10 cellular contexts compared by ENCODE assay signal in genomic region chr15:40379853-40380252, GRCh38. TPM values are rescaled to one million over a fixed set of nuclear protein-coding genes. Genes with fewer than 3 reads are reported as not detected.
DNase-seq lines count a peak whose midpoint lies in the region; ATAC-seq, FAIRE-seq and TF ChIP-seq lines count a peak whose summit lies in the region.
"Had no signal": no experiment of that assay in that cellular context is flagged by ENCODE, and none has a peak within 500 bp of the region (broad histone marks: within the 10 kb centered on the region; RNA-seq: fewer than 3 reads in every experiment).

No MANE protein-coding gene starts in this region.

- peaks cover 5% of the 10 kb centered on the region for H3K9me1 ChIP-seq in K562 (ENCODE audit: control insufficient read depth, insufficient read depth, low read length)

- TF ChIP-seq POLR2A in A549 (IDR thresholded peaks at IDR 0.05; ENCODE audit: low read length), result no peak
- no peak for TF ChIP-seq POLR2A in K562 (conservative IDR thresholded peaks at IDR 0.05)

- peak overlapping the region; percentile 65 for H3K4me2 ChIP-seq in A549
- H3K4me2 ChIP-seq in K562 (ENCODE audit: insufficient read depth, low read length), result peak overlapping the region; percentile 40

- peak; percentile 55 to 77 for DNase-seq in A549 (ENCODE audit: low read depth in 1 of 2, low spot score in 1 of 2)
- DNase-seq in HT1080 (ENCODE audit: low read depth), result peak; percentile 96
- DNase-seq in K562 (ENCODE audit: extremely low read depth in 1 of 4, low spot score in 3 of 4), result peak in 2 of 4 experiments; percentile 29 to 38
- peak; percentile 79 for DNase-seq in left lobe of liver (ENCODE audit: low spot score)
- no peak for DNase-seq in iPS-NIHi11 (ENCODE audit: low spot score)
- DNase-seq in activated CD4-positive, alpha-beta T cell treated with anti-CD3 and anti-CD28 coated beads for 48 hours, result no peak
- DNase-seq: COR-L47; stimulated activated CD4-positive, alpha-beta T cell treated with anti-CD3 and anti-CD28 coated beads, Interleukin-2, amount 100 ng/mL, for 24 hours had no signal

- no peak for TF ChIP-seq EP300 in A549 (IDR thresholded peaks at IDR 0.05)
- no peak for TF ChIP-seq EP300 in K562 (IDR thresholded peaks at IDR 0.05; ENCODE audit: low read length)

- in situ Hi-C loops in K562 (cut with MboI), result no loop called here

- TF ChIP-seq CTCF in A549 (IDR thresholded peaks at IDR 0.05), result no peak
- TF ChIP-seq CTCF in K562 (IDR thresholded peaks at IDR 0.05 in 2 of 3, conservative IDR thresholded peaks at IDR 0.05 in 1 of 3; ENCODE audit: insufficient read depth in 2 of 3, low read depth in 1 of 3, low read length in 3 of 3), result no peak

- H3K79me2 ChIP-seq in K562 (ENCODE audit: control insufficient read depth, insufficient read depth, low read length), result peaks cover 22% of the 10 kb centered on the region

- H4K20me1 ChIP-seq in K562 (replicated peaks; ENCODE audit: control insufficient read depth, insufficient read depth, low read length), result no peaks in the 10 kb centered on the region

- POLR2A ChIA-PET in A549 (lab: Yijun Ruan, JAX), result no interaction called here
- POLR2A ChIA-PET in K562 (lab: Yijun Ruan, JAX), result interaction anchor here (0.9 to 1.7 kb wide), 3 partner anchors 10 to 14 kb away, joined by 4 to 6 read pairs (median 5); no protein-coding TSS in a partner anchor

- H3K9me3 ChIP-seq in A549 (no peaks in the 10 kb centered on the region), K562 (replicated peaks; ENCODE audit: control insufficient read depth, insufficient read depth, low read depth, low read length) (no peaks in the 10 kb centered on the region)

- intact Hi-C loops in K562 (cut with micrococcal nuclease), result no loop called here

- H3K4me1 ChIP-seq in A549, result peaks cover 29% of the 10 kb centered on the region
- H3K4me1 ChIP-seq in K562 (replicated peaks in 1 of 2; ENCODE audit: control insufficient read depth in 2 of 2, insufficient read depth in 2 of 2, low read length in 2 of 2), result peaks cover 21 to 30% of the 10 kb centered on the region in 2 experiments; a peak in 4 of 5 replicates

- H3K27ac ChIP-seq in A549 (peak overlapping the region; percentile 17 to 76), K562 (ENCODE audit: extremely low read depth, low read depth, low read length) (peak overlapping the region; percentile 11; the same call in 2 of the 3 replicates)

- CTCF ChIA-PET in A549 (lab: Yijun Ruan, JAX) (interaction anchor here (1.6 to 1.9 kb wide), 3 partner anchors 10 to 37 kb away, joined by 4 to 9 read pairs (median 5); no protein-coding TSS in a partner anchor), K562 (lab: Yijun Ruan, JAX; ENCODE audit: low intra/inter-chr PET ratio) (no interaction called here)

- BruUV-seq in K562 (replicated peaks; lab: Mats Ljungman, UMichigan), result no TSS peak

- H3K4me3 ChIP-seq in A549 (no peak overlapping the region), K562 (no peak overlapping the region)

- no peaks in the 10 kb centered on the region for H3K27me3 ChIP-seq in K562 (ENCODE audit: control insufficient read depth in 2 of 2, insufficient read depth in 2 of 2, low read length in 2 of 2)

- ATAC-seq in A549 (peak; percentile 72 to 74), K562 (no peak; the same call in 2 of the 3 replicates), left lobe of liver (peak; percentile 49), HG03565 (IDR thresholded peaks at IDR 0.05; ENCODE audit: unreplicated experiment) (no peak), HG02970 (IDR thresholded peaks at IDR 0.05; ENCODE audit: low FRiP score, unreplicated experiment) (no peak)

- H3K36me3 ChIP-seq in K562 (ENCODE audit: control insufficient read depth, insufficient read depth, low read length), result peaks cover 7% of the 10 kb centered on the region

- no peak for FAIRE-seq in A549 (lab: Jason Lieb, UNC)
- FAIRE-seq in K562 (lab: Jason Lieb, UNC), result peak; percentile 51

- WGBS in A549 (ENCODE audit: missing lambda C conversion rate), result 5% methylated on average over 4 of the region's 4 CpGs
- 3% methylated on average over 4 of the region's 4 CpGs for WGBS in K562 (ENCODE audit: insufficient coverage, low coverage, missing lambda C conversion rate)

- H3K9ac ChIP-seq in K562 (ENCODE audit: insufficient read depth in 1 of 2, low read depth in 2 of 2, low read length in 2 of 2), result 0 out of 4 replicates have a peak overlapping the region, but pooled peaks of 1 of the 2 experiments have one; percentile 38

- TF ChIP-seq RAD21 in A549 (conservative IDR thresholded peaks at IDR 0.05 in 1 of 2, IDR thresholded peaks at IDR 0.05 in 1 of 2), result no peak
- TF ChIP-seq RAD21 in K562 (CRISPR knock-in tag; conservative IDR thresholded peaks at IDR 0.05 in 1 of 2, IDR thresholded peaks at IDR 0.05 in 1 of 2), result no peak

- peak overlapping the region; percentile 56 for H2AFZ ChIP-seq in K562 (ENCODE audit: low read depth, low read length)

RNA-seq across cellular contexts. Expression of gene KNSTRN, which starts 2.7 kb away (rescaled TPM):
- polyA plus RNA-seq in A549 (2011; rRNA removed) (41.2 and 50.3 TPM in 2 replicates), A549 (2017; fragmentation: RNase III; extraction: RNeasy Plus Mini Kit Qiagen cat#74134 plus additional on column Dnase treatment) (45.0 to 52.6 TPM (median 48.0 TPM) in 3 replicates), K562 (2011; rRNA removed) (59.7 and 80.0 TPM in 2 replicates), K562 (2014; fragmentation: Illumina TruSeq; extraction: Trizol) (74.7 and 75.0 TPM in 2 replicates), K562 (2014; fragmentation: Nextera tagmentation; extraction: Ambion mirVana) (10 to 100 TPM; 48.7 to 66.3 TPM), K562 (2014; rRNA removed) (61.9 and 63.9 TPM in 2 replicates)
- 23.9 and 25.0 TPM in 2 replicates for polyA plus RNA-seq in A549 (2012; cell fraction: cytosol; rRNA removed)
- polyA plus RNA-seq in A549 (2012; cell fraction: nucleus; rRNA removed), result 12.3 and 14.0 TPM in 2 replicates
- 26.1 and 32.3 TPM in 2 replicates for polyA minus RNA-seq in A549 (2011; rRNA and poly(A)+ RNA removed)
- 132 and 161 TPM in 2 replicates for total RNA-seq in HT1080 (2014; rRNA removed; shearing (Covaris generic))
- polyA plus RNA-seq in HT1080 (2015; cell fraction: cytosol; rRNA removed), result 84.6 and 87.3 TPM in 2 replicates
- 69.2 and 85.8 TPM in 2 replicates for polyA plus RNA-seq in HT1080 (2015; cell fraction: nucleus; rRNA removed)
- total RNA-seq in K562 (2011; cell fraction: chromatin; rRNA removed; ENCODE audit: low replicate concordance), result 84.3 and 130 TPM in 2 replicates
- 50.7 and 57.5 TPM in 2 replicates for total RNA-seq in K562 (2011; cell fraction: nucleolus; rRNA removed)
- total RNA-seq in K562 (2011; cell fraction: nucleoplasm; rRNA removed), result 75.5 and 94.3 TPM in 2 replicates
- total RNA-seq in K562 (2014; rRNA removed) (51.4 and 62.3 TPM in 2 replicates), K562 (2014; rRNA removed; fragmentation: Illumina TruSeq; extraction: Trizol) (88.2 and 99.8 TPM in 2 replicates), K562 (2015; rRNA removed; fragmentation: Illumina TruSeq; extraction: Trizol) (85.8 and 87.3 TPM in 2 replicates), K562 (2021) (64.3 and 65.7 TPM in 2 replicates), left lobe of liver (9.2 TPM)
- 30.2 and 32.2 TPM in 2 replicates for polyA plus RNA-seq in K562 (2011; cell fraction: cytosol; rRNA removed)
- 38.3 and 42.7 TPM in 2 replicates for polyA plus RNA-seq in K562 (2011; cell fraction: nucleus; rRNA removed)
- 31.8 and 42.4 TPM in 2 replicates for polyA plus RNA-seq in K562 (2012)
- 111 and 131 TPM in 2 replicates for polyA minus RNA-seq in K562 (2011; rRNA and poly(A)+ RNA removed)
- 29.8 and 39.7 TPM in 2 replicates for polyA minus RNA-seq in K562 (2011; cell fraction: cytosol; rRNA and poly(A)+ RNA removed)
- 19.1 and 47.0 TPM in 2 replicates for polyA minus RNA-seq in K562 (2011; cell fraction: nucleus; rRNA and poly(A)+ RNA removed)

RNA-seq across cellular contexts. Expression of gene DISP2, which starts 21.8 kb away (rescaled TPM):
- 0.26 and 0.52 TPM in 2 replicates for polyA plus RNA-seq in A549 (2011; rRNA removed)
- 0.11 and 0.22 TPM in 2 replicates for polyA plus RNA-seq in A549 (2012; cell fraction: cytosol; rRNA removed)
- 0.27 and 0.46 TPM in 2 replicates for polyA plus RNA-seq in A549 (2012; cell fraction: nucleus; rRNA removed)
- polyA plus RNA-seq in A549 (2017; fragmentation: RNase III; extraction: RNeasy Plus Mini Kit Qiagen cat#74134 plus additional on column Dnase treatment), result 0.39 to 0.82 TPM (median 0.56 TPM) in 3 replicates
- 0.17 and 0.39 TPM in 2 replicates for polyA minus RNA-seq in A549 (2011; rRNA and poly(A)+ RNA removed)
- 1.0 and 1.8 TPM in 2 replicates for total RNA-seq in HT1080 (2014; rRNA removed; shearing (Covaris generic))
- polyA plus RNA-seq in HT1080 (2015; cell fraction: cytosol; rRNA removed), result 0.65 and 0.70 TPM in 2 replicates
- polyA plus RNA-seq in HT1080 (2015; cell fraction: nucleus; rRNA removed), result 0.96 and 1.3 TPM in 2 replicates
- 0.37 and 0.58 TPM in 2 replicates for total RNA-seq in K562 (2011; cell fraction: chromatin; rRNA removed; ENCODE audit: low replicate concordance)
- 0.53 and 0.67 TPM in 2 replicates for total RNA-seq in K562 (2011; cell fraction: nucleolus; rRNA removed)
- 0.23 and 0.59 TPM in 2 replicates for total RNA-seq in K562 (2011; cell fraction: nucleoplasm; rRNA removed)
- total RNA-seq in K562 (2014; rRNA removed), result 0.08 and 0.09 TPM in 2 replicates
- 0.22 and 0.29 TPM in 2 replicates for total RNA-seq in K562 (2014; rRNA removed; fragmentation: Illumina TruSeq; extraction: Trizol)
- 0.11 and 0.22 TPM in 2 replicates for total RNA-seq in K562 (2015; rRNA removed; fragmentation: Illumina TruSeq; extraction: Trizol)
- 0.74 and 0.89 TPM in 2 replicates for total RNA-seq in K562 (2021)
- 0.06 and 0.16 TPM in 2 replicates for polyA plus RNA-seq in K562 (2011; rRNA removed)
- 0.09 and 0.15 TPM in 2 replicates for polyA plus RNA-seq in K562 (2011; cell fraction: cytosol; rRNA removed)
- polyA plus RNA-seq in K562 (2011; cell fraction: nucleus; rRNA removed), result 0.17 and 0.68 TPM in 2 replicates
- 0.32 and 0.42 TPM in 2 replicates for polyA plus RNA-seq in K562 (2012)
- polyA plus RNA-seq in K562 (2014; fragmentation: Illumina TruSeq; extraction: Trizol), result 0.25 and 0.29 TPM in 2 replicates
- polyA plus RNA-seq in K562 (2014; fragmentation: Nextera tagmentation; extraction: Ambion mirVana), result under 1 TPM in 1 of 2 experiments, not detected in 1; 0.08 TPM
- polyA plus RNA-seq in K562 (2014; rRNA removed), result 0.08 and 0.09 TPM in 2 replicates
- 0.09 and 0.49 TPM in 2 replicates for polyA minus RNA-seq in K562 (2011; rRNA and poly(A)+ RNA removed)
- 0.19 and 0.27 TPM in 2 replicates for polyA minus RNA-seq in K562 (2011; cell fraction: cytosol; rRNA and poly(A)+ RNA removed)
- polyA minus RNA-seq in K562 (2011; cell fraction: nucleus; rRNA and poly(A)+ RNA removed), result 0.33 and 0.40 TPM in 2 replicates
- total RNA-seq in left lobe of liver, result 0.25 TPM

RNA-seq across cellular contexts. Expression of gene IVD, which starts 25.7 kb away (rescaled TPM):
- polyA plus RNA-seq in A549 (2011; rRNA removed) (10.2 and 14.8 TPM in 2 replicates), A549 (2017; fragmentation: RNase III; extraction: RNeasy Plus Mini Kit Qiagen cat#74134 plus additional on column Dnase treatment) (12.4 to 13.0 TPM (median 12.6 TPM) in 3 replicates), K562 (2011; rRNA removed) (4.5 and 6.9 TPM in 2 replicates), K562 (2014; fragmentation: Illumina TruSeq; extraction: Trizol) (1.1 and 1.4 TPM in 2 replicates), K562 (2014; fragmentation: Nextera tagmentation; extraction: Ambion mirVana) (under 1 TPM; 0.15 to 0.45 TPM), K562 (2014; rRNA removed) (2.9 and 3.5 TPM in 2 replicates)
- 12.3 and 16.3 TPM in 2 replicates for polyA plus RNA-seq in A549 (2012; cell fraction: cytosol; rRNA removed)
- polyA plus RNA-seq in A549 (2012; cell fraction: nucleus; rRNA removed), result 20.3 and 20.5 TPM in 2 replicates
- 12.5 and 13.2 TPM in 2 replicates for polyA minus RNA-seq in A549 (2011; rRNA and poly(A)+ RNA removed)
- total RNA-seq in HT1080 (2014; rRNA removed; shearing (Covaris generic)), result 15.3 and 18.5 TPM in 2 replicates
- 29.0 and 30.0 TPM in 2 replicates for polyA plus RNA-seq in HT1080 (2015; cell fraction: cytosol; rRNA removed)
- polyA plus RNA-seq in HT1080 (2015; cell fraction: nucleus; rRNA removed), result 67.2 and 80.6 TPM in 2 replicates
- total RNA-seq in K562 (2011; cell fraction: chromatin; rRNA removed; ENCODE audit: low replicate concordance), result 26.5 and 47.8 TPM in 2 replicates
- 16.8 and 18.7 TPM in 2 replicates for total RNA-seq in K562 (2011; cell fraction: nucleolus; rRNA removed)
- 20.5 and 23.3 TPM in 2 replicates for total RNA-seq in K562 (2011; cell fraction: nucleoplasm; rRNA removed)
- total RNA-seq in K562 (2014; rRNA removed) (2.5 and 3.0 TPM in 2 replicates), K562 (2014; rRNA removed; fragmentation: Illumina TruSeq; extraction: Trizol) (2.2 and 2.4 TPM in 2 replicates), K562 (2015; rRNA removed; fragmentation: Illumina TruSeq; extraction: Trizol) (1.5 and 2.0 TPM in 2 replicates), K562 (2021) (3.6 and 5.6 TPM in 2 replicates), left lobe of liver (229 TPM)
- 2.1 and 4.2 TPM in 2 replicates for polyA plus RNA-seq in K562 (2011; cell fraction: cytosol; rRNA removed)
- polyA plus RNA-seq in K562 (2011; cell fraction: nucleus; rRNA removed), result 10.5 and 14.0 TPM in 2 replicates
- 1.4 and 3.7 TPM in 2 replicates for polyA plus RNA-seq in K562 (2012)
- polyA minus RNA-seq in K562 (2011; rRNA and poly(A)+ RNA removed), result 5.8 and 10.9 TPM in 2 replicates
- 3.1 and 4.5 TPM in 2 replicates for polyA minus RNA-seq in K562 (2011; cell fraction: cytosol; rRNA and poly(A)+ RNA removed)
- polyA minus RNA-seq in K562 (2011; cell fraction: nucleus; rRNA and poly(A)+ RNA removed), result 4.6 and 6.7 TPM in 2 replicates

RNA-seq across cellular contexts. Expression of gene PHGR1, which starts 29.0 kb away (rescaled TPM):
- polyA plus RNA-seq in A549 (2011; rRNA removed) (not detected in 2 replicates), A549 (2017; fragmentation: RNase III; extraction: RNeasy Plus Mini Kit Qiagen cat#74134 plus additional on column Dnase treatment) (not detected in 3 replicates), K562 (2011; rRNA removed) (not detected in 2 replicates), K562 (2014; fragmentation: Illumina TruSeq; extraction: Trizol) (not detected in 2 replicates), K562 (2014; fragmentation: Nextera tagmentation; extraction: Ambion mirVana) (not detected), K562 (2014; rRNA removed) (not detected in 2 replicates)
- polyA plus RNA-seq in A549 (2012; cell fraction: cytosol; rRNA removed), result not detected in 2 replicates
- polyA plus RNA-seq in A549 (2012; cell fraction: nucleus; rRNA removed), result not detected in 2 replicates
- polyA minus RNA-seq in A549 (2011; rRNA and poly(A)+ RNA removed), result not detected in 2 replicates
- total RNA-seq in HT1080 (2014; rRNA removed; shearing (Covaris generic)), result not detected in 2 replicates
- not detected in 2 replicates for polyA plus RNA-seq in HT1080 (2015; cell fraction: cytosol; rRNA removed)
- not detected in 2 replicates for polyA plus RNA-seq in HT1080 (2015; cell fraction: nucleus; rRNA removed)
- not detected in 2 replicates for total RNA-seq in K562 (2011; cell fraction: chromatin; rRNA removed; ENCODE audit: low replicate concordance)
- total RNA-seq in K562 (2011; cell fraction: nucleolus; rRNA removed), result not detected in 2 replicates
- not detected in 2 replicates for total RNA-seq in K562 (2011; cell fraction: nucleoplasm; rRNA removed)
- total RNA-seq in K562 (2014; rRNA removed) (not detected in 2 replicates), K562 (2014; rRNA removed; fragmentation: Illumina TruSeq; extraction: Trizol) (not detected in 2 replicates), K562 (2015; rRNA removed; fragmentation: Illumina TruSeq; extraction: Trizol) (not detected in 2 replicates), K562 (2021) (0.65 TPM in 1 of 2 replicates, not detected in the other), left lobe of liver (not detected)
- not detected in 2 replicates for polyA plus RNA-seq in K562 (2011; cell fraction: cytosol; rRNA removed)
- not detected in 2 replicates for polyA plus RNA-seq in K562 (2011; cell fraction: nucleus; rRNA removed)
- polyA plus RNA-seq in K562 (2012), result not detected in 2 replicates
- polyA minus RNA-seq in K562 (2011; rRNA and poly(A)+ RNA removed), result not detected in 2 replicates
- not detected in 2 replicates for polyA minus RNA-seq in K562 (2011; cell fraction: cytosol; rRNA and poly(A)+ RNA removed)
- polyA minus RNA-seq in K562 (2011; cell fraction: nucleus; rRNA and poly(A)+ RNA removed), result not detected in 2 replicates

RNA-seq across cellular contexts. Expression of gene CCDC9B, which starts 39.1 kb away (rescaled TPM):
- polyA plus RNA-seq in A549 (2011; rRNA removed) (1.9 and 2.8 TPM in 2 replicates), A549 (2017; fragmentation: RNase III; extraction: RNeasy Plus Mini Kit Qiagen cat#74134 plus additional on column Dnase treatment) (23.4 to 28.7 TPM (median 27.4 TPM) in 3 replicates), K562 (2011; rRNA removed) (0.04 TPM in 2 replicates), K562 (2014; fragmentation: Illumina TruSeq; extraction: Trizol) (0.16 and 0.17 TPM in 2 replicates), K562 (2014; fragmentation: Nextera tagmentation; extraction: Ambion mirVana) (under 1 TPM; 0.01 to 0.03 TPM), K562 (2014; rRNA removed) (0.05 and 0.15 TPM in 2 replicates)
- 1.5 and 1.8 TPM in 2 replicates for polyA plus RNA-seq in A549 (2012; cell fraction: cytosol; rRNA removed)
- polyA plus RNA-seq in A549 (2012; cell fraction: nucleus; rRNA removed), result 7.4 and 26.8 TPM in 2 replicates
- polyA minus RNA-seq in A549 (2011; rRNA and poly(A)+ RNA removed), result 8.3 and 9.8 TPM in 2 replicates
- total RNA-seq in HT1080 (2014; rRNA removed; shearing (Covaris generic)), result 26.0 and 33.4 TPM in 2 replicates
- polyA plus RNA-seq in HT1080 (2015; cell fraction: cytosol; rRNA removed), result 14.2 and 22.2 TPM in 2 replicates
- 109 and 127 TPM in 2 replicates for polyA plus RNA-seq in HT1080 (2015; cell fraction: nucleus; rRNA removed)
- 0.76 and 1.0 TPM in 2 replicates for total RNA-seq in K562 (2011; cell fraction: chromatin; rRNA removed; ENCODE audit: low replicate concordance)
- 0.79 and 0.83 TPM in 2 replicates for total RNA-seq in K562 (2011; cell fraction: nucleolus; rRNA removed)
- total RNA-seq in K562 (2011; cell fraction: nucleoplasm; rRNA removed), result 0.44 and 0.84 TPM in 2 replicates
- total RNA-seq in K562 (2014; rRNA removed) (0.08 TPM in 1 of 2 replicates, not detected in the other), K562 (2014; rRNA removed; fragmentation: Illumina TruSeq; extraction: Trizol) (0.36 and 0.38 TPM in 2 replicates), K562 (2015; rRNA removed; fragmentation: Illumina TruSeq; extraction: Trizol) (0.26 and 0.47 TPM in 2 replicates), K562 (2021) (0.33 and 0.56 TPM in 2 replicates), left lobe of liver (16.6 TPM)
- polyA plus RNA-seq in K562 (2011; cell fraction: cytosol; rRNA removed), result 0.03 TPM in 1 of 2 replicates, not detected in the other
- 0.22 and 0.38 TPM in 2 replicates for polyA plus RNA-seq in K562 (2011; cell fraction: nucleus; rRNA removed)
- polyA plus RNA-seq in K562 (2012), result 0.35 and 1.3 TPM in 2 replicates
- polyA minus RNA-seq in K562 (2011; rRNA and poly(A)+ RNA removed), result 0.06 and 0.07 TPM in 2 replicates
- polyA minus RNA-seq in K562 (2011; cell fraction: cytosol; rRNA and poly(A)+ RNA removed), result not detected in 2 replicates
- 0.54 and 1.6 TPM in 2 replicates for polyA minus RNA-seq in K562 (2011; cell fraction: nucleus; rRNA and poly(A)+ RNA removed)

Comparison
In these comparisons a context has a peak if more than half of its experiments do, and no peak if none do; other contexts are left out.
1. ATAC-seq: peak in A549 (2 of 2) and left lobe of liver (single experiment); none in K562 (single experiment), HG03565 (single experiment) and HG02970 (single experiment).
2. DNase-seq: peak in A549 (2 of 2), HT1080 (single experiment) and left lobe of liver (single experiment); none in iPS-NIHi11 (single experiment) and activated CD4-positive, alpha-beta T cell treated with anti-CD3 and anti-CD28 coated beads for 48 hours (single experiment).
3. Of the 35 proteins assayed by ChIP-seq in both K562 and A549: peak only in K562: EHMT2; only in A549: MAX and USF2; in both: none; in neither: 32.